ENCODE assay signal across 21 cellular contexts in genomic region chr9:14419302-14419937, GRCh38.
DNase-seq lines count a peak whose midpoint lies in the region; ATAC-seq and TF ChIP-seq lines count a peak whose summit lies in the region.
"Had no signal": no experiment of that assay in that cellular context is flagged by ENCODE, and none has a peak within 500 bp of the region (broad histone marks: within the 10 kb centered on the region; RNA-seq: fewer than 3 reads in every experiment).

No MANE protein-coding gene starts in this region.

- H3K4me1 Mint-ChIP-seq in natural killer cell = no peaks in the 10 kb centered on the region
- H3K4me1 Mint-ChIP-seq: activated naive CD8-positive, alpha-beta T cell treated with anti-CD3 and anti-CD28 coated beads for 36 hours; memory B cell had no signal

- no peaks in the 10 kb centered on the region for H3K36me3 Mint-ChIP-seq in natural killer cell
- H3K36me3 Mint-ChIP-seq: activated naive CD8-positive, alpha-beta T cell treated with anti-CD3 and anti-CD28 coated beads for 36 hours; memory B cell had no signal

- intact Hi-C loops in upper lobe of right lung (cut with DNase I) = no loop called here
- intact Hi-C loops in natural killer cell (cut with micrococcal nuclease) = no loop called here

- no peak overlapping the region for H3K4me3 Mint-ChIP-seq in natural killer cell
- H3K4me3 Mint-ChIP-seq: activated naive CD8-positive, alpha-beta T cell treated with anti-CD3 and anti-CD28 coated beads for 36 hours; activated T-helper 1 cell treated with anti-CD3 and anti-CD28 coated beads, Interleukin-12 subunit alpha, Interleukin-12 subunit beta, Interleukin-2, Interleukin-4 antibody, amounts not matched to agents 30 ng/mL and 10 ng/mL and 1 ng/mL, durations not matched to agents 14 hours and 24 hours and 36 hours; memory B cell had no signal

- no peak overlapping the region for H3K27ac Mint-ChIP-seq in natural killer cell
- H3K27ac Mint-ChIP-seq: activated naive CD8-positive, alpha-beta T cell treated with anti-CD3 and anti-CD28 coated beads for 36 hours; activated T-helper 1 cell treated with anti-CD3 and anti-CD28 coated beads, Interleukin-12 subunit alpha, Interleukin-12 subunit beta, Interleukin-2, Interleukin-4 antibody, amounts not matched to agents 30 ng/mL and 10 ng/mL and 1 ng/mL, durations not matched to agents 14 hours and 24 hours and 36 hours; memory B cell had no signal

- H3K4me1 ChIP-seq in iPS-20b (ENCODE audit: insufficient read depth, low read length) (peaks cover 50% of the 10 kb centered on the region), osteoblast (ENCODE audit: insufficient read depth, low read length) (peaks cover 24% of the 10 kb centered on the region), upper lobe of right lung (no peaks in the 10 kb centered on the region)
- H3K4me1 ChIP-seq: BLaER1 had no signal

- H3K9me3 Mint-ChIP-seq in natural killer cell = no peaks in the 10 kb centered on the region
- H3K9me3 Mint-ChIP-seq: activated naive CD8-positive, alpha-beta T cell treated with anti-CD3 and anti-CD28 coated beads for 36 hours; activated T-helper 1 cell treated with anti-CD3 and anti-CD28 coated beads, Interleukin-12 subunit alpha, Interleukin-12 subunit beta, Interleukin-2, Interleukin-4 antibody, amounts not matched to agents 30 ng/mL and 10 ng/mL and 1 ng/mL, durations not matched to agents 14 hours and 24 hours and 36 hours had no signal

- ATAC-seq in upper lobe of right lung = no peak
- ATAC-seq in natural killer cell = no peak
- ATAC-seq: activated CD4-positive, CD25-positive, alpha-beta regulatory T cell treated with anti-CD3 and anti-CD28 coated beads, Interleukin-2, amount 50 U/mL, for 24 hours; K562 had no signal

- no peaks in the 10 kb centered on the region for H3K27me3 ChIP-seq in iPS-20b (ENCODE audit: insufficient read depth, low read length)
- H3K27me3 ChIP-seq in osteoblast (ENCODE audit: insufficient read depth, low read length) = peaks cover 59% of the 10 kb centered on the region
- H3K27me3 ChIP-seq in upper lobe of right lung = no peaks in the 10 kb centered on the region
- peaks cover 8% of the 10 kb centered on the region for H3K27me3 ChIP-seq in MG63
- H3K27me3 ChIP-seq: BLaER1, SJSA1 had no signal

- no peaks in the 10 kb centered on the region for H3K9me3 ChIP-seq in iPS-20b (ENCODE audit: insufficient read depth, low read depth, low read length)
- H3K9me3 ChIP-seq in osteoblast (ENCODE audit: low read depth, low read length) = peaks cover 7% of the 10 kb centered on the region
- H3K9me3 ChIP-seq in upper lobe of right lung = no peaks in the 10 kb centered on the region
- peaks cover 12% of the 10 kb centered on the region for H3K9me3 ChIP-seq in MG63
- H3K9me3 ChIP-seq: BLaER1, SJSA1 had no signal

- no peak overlapping the region for H2AFZ ChIP-seq in osteoblast (ENCODE audit: low read length)

- peak; percentile 88 for DNase-seq in NCI-H446 treated with DMSO at 0.1 percent for 48 hours (lab: John Stamatoyannopoulos, UW)
- no peak for DNase-seq in NCI-H446 (lab: John Stamatoyannopoulos, UW)
- no peak for DNase-seq in osteoblast (ENCODE audit: insufficient read length, low spot score, missing footprints)
- DNase-seq in upper lobe of right lung = no peak
- no peak for DNase-seq in MG63
- no peak for DNase-seq in natural killer cell
- DNase-seq in NCI-H1092 treated with DMSO at 0.1 percent for 48 hours (lab: John Stamatoyannopoulos, UW) = no peak
- DNase-seq: 8988T; activated naive CD8-positive, alpha-beta T cell treated with anti-CD3 and anti-CD28 coated beads for 36 hours; effector CD4-positive, alpha-beta T cell; NCI-H2107; NCI-H526; stimulated activated CD4-positive, alpha-beta T cell treated with anti-CD3 and anti-CD28 coated beads, Interleukin-2, amount 100 ng/mL, for 48 hours; T-helper 2 cell had no signal

- H3K9ac ChIP-seq in iPS-20b (ENCODE audit: low read depth, low read length) = 0 out of 2 replicates have a peak overlapping the region, but pooled peaks have one; percentile 45
- H3K9ac ChIP-seq: BLaER1 had no signal

- TF ChIP-seq CTCF in osteoblast (IDR thresholded peaks at IDR 0.05; ENCODE audit: extremely low read depth, low read depth, low read length) = no peak
- TF ChIP-seq CTCF in upper lobe of right lung (IDR thresholded peaks at IDR 0.05) = no peak
- TF ChIP-seq CTCF in natural killer cell (IDR thresholded peaks at IDR 0.05) = no peak

- H3K4me3 ChIP-seq in iPS-20b (ENCODE audit: low read length) (no peak overlapping the region), osteoblast (ENCODE audit: insufficient read depth, low read length) (no peak overlapping the region), upper lobe of right lung (peak overlapping the region; percentile 14), MG63 (no peak overlapping the region)
- H3K4me3 ChIP-seq: BLaER1, K562, SJSA1 had no signal

- no peaks in the 10 kb centered on the region for H3K79me2 ChIP-seq in osteoblast (ENCODE audit: insufficient read depth, low read length)

- peaks cover 6% of the 10 kb centered on the region for H4K20me1 ChIP-seq in osteoblast (ENCODE audit: insufficient read depth, low read length)
- H4K20me1 ChIP-seq: BLaER1 had no signal

- no peaks in the 10 kb centered on the region for H3K27me3 Mint-ChIP-seq in natural killer cell (ENCODE audit: low read depth in 2 of 2)
- H3K27me3 Mint-ChIP-seq: activated naive CD8-positive, alpha-beta T cell treated with anti-CD3 and anti-CD28 coated beads for 36 hours; memory B cell had no signal

- H3K27ac ChIP-seq in iPS-20b (ENCODE audit: low read length) = peak overlapping the region; percentile 25
- H3K27ac ChIP-seq in osteoblast (ENCODE audit: low read depth, low read length) = no peak overlapping the region
- no peak overlapping the region for H3K27ac ChIP-seq in upper lobe of right lung
- H3K27ac ChIP-seq: BLaER1, SJSA1 had no signal

- H3K36me3 ChIP-seq in iPS-20b (ENCODE audit: insufficient read depth, low read depth, low read length) = no peaks in the 10 kb centered on the region
- H3K36me3 ChIP-seq in osteoblast (ENCODE audit: insufficient read depth, low read length) = no peaks in the 10 kb centered on the region
- no peaks in the 10 kb centered on the region for H3K36me3 ChIP-seq in upper lobe of right lung
- H3K36me3 ChIP-seq in MG63 = no peaks in the 10 kb centered on the region
- H3K36me3 ChIP-seq: BLaER1, SJSA1 had no signal

- H3K4me2 ChIP-seq in osteoblast (ENCODE audit: insufficient read depth, low read length) = peak overlapping the region; percentile 25
- H3K4me2 ChIP-seq: BLaER1 had no signal
